Comparison of ENCODE assay signal across 11 cellular contexts in genomic region chr12:46523446-46523845, GRCh38.
A peak's percentile ranks its signal among the peaks of the same experiment; 100 is the strongest.
DNase-seq lines count a peak whose midpoint lies in the region; ATAC-seq and TF ChIP-seq lines count a peak whose summit lies in the region.
"Had no signal": no experiment of that assay in that cellular context is flagged by ENCODE, and none has a peak within 500 bp of the region (broad histone marks: within the 10 kb centered on the region; RNA-seq: fewer than 3 reads in every experiment).

No MANE protein-coding gene starts in this region.

- POLR2A ChIA-PET in CD8-positive, alpha-beta memory T cell (lab: Charles Lee) = interaction anchor here (1.9 kb wide), 1 partner anchor 86 kb away, joined by 6 read pairs; no protein-coding TSS in a partner anchor

- H3K4me1 Mint-ChIP-seq in CD8-positive, alpha-beta memory T cell = peaks cover 20 to 36% (median 21%) of the 10 kb centered on the region in 3 donors
- H3K4me1 Mint-ChIP-seq in natural killer cell = peaks cover 31 to 52% of the 10 kb centered on the region in 2 donors

- H3K27me3 ChIP-seq in CD8-positive, alpha-beta memory T cell (ENCODE audit: insufficient read depth, low read length, poor library complexity, severe bottlenecking) = no peaks in the 10 kb centered on the region

- peaks cover 17% of the 10 kb centered on the region for H3K4me1 ChIP-seq in CD8-positive, alpha-beta memory T cell (ENCODE audit: insufficient read depth, low read length)
- H3K4me1 ChIP-seq: HAP-1 had no signal

- peak in 1 of 5 donors; percentile 10 for DNase-seq in CD8-positive, alpha-beta memory T cell
- DNase-seq in amniotic epithelial cell (ENCODE audit: low read depth) (peak; percentile 45), natural killer cell (no peak), occipital lobe (lab: John Stamatoyannopoulos, UW) (no peak)
- no peak for DNase-seq in stimulated activated CD8-positive, alpha-beta memory T cell treated with anti-CD3 and anti-CD28 coated beads, Interleukin-4, amount 100 ng/mL, for 48 hours
- DNase-seq: NCI-H2107 had no signal

- CTCF ChIA-PET in CD8-positive, alpha-beta memory T cell (lab: Charles Lee) = interaction anchor here (1.0 to 1.6 kb wide), 4 partner anchors 9 to 124 kb away, joined by 3 to 5 read pairs (median 4); no protein-coding TSS in a partner anchor

- TF ChIP-seq CTCF in natural killer cell (IDR thresholded peaks at IDR 0.05) = no peak

- H3K36me3 ChIP-seq in CD8-positive, alpha-beta memory T cell (ENCODE audit: insufficient read depth, low read length) = no peaks in the 10 kb centered on the region
- H3K36me3 ChIP-seq in KOPT-K1 (ENCODE audit: insufficient read depth, low read length) = no peaks in the 10 kb centered on the region
- H3K36me3 ChIP-seq: HAP-1 had no signal

- intact Hi-C loops in natural killer cell (cut with micrococcal nuclease) = no loop called here

- H3K9me3 Mint-ChIP-seq in CD8-positive, alpha-beta memory T cell = no peaks in the 10 kb centered on the region
- H3K9me3 Mint-ChIP-seq in natural killer cell = no peaks in the 10 kb centered on the region

- H3K27me3 Mint-ChIP-seq in CD8-positive, alpha-beta memory T cell = peaks cover 0 to 5% of the 10 kb centered on the region in 2 donors
- no peaks in the 10 kb centered on the region for H3K27me3 Mint-ChIP-seq in natural killer cell (ENCODE audit: low read depth in 2 of 2)

- peak overlapping the region; percentile 44 for H3K4me3 ChIP-seq in CD8-positive, alpha-beta memory T cell (ENCODE audit: low read length)
- H3K4me3 ChIP-seq: coronary artery, HAP-1 had no signal

- ATAC-seq in natural killer cell (no peak), HG03460 (IDR thresholded peaks at IDR 0.05; ENCODE audit: unreplicated experiment) (no peak), HG02588 (IDR thresholded peaks at IDR 0.05; ENCODE audit: unreplicated experiment) (no peak)

- no peak overlapping the region for H3K27ac ChIP-seq in CD8-positive, alpha-beta memory T cell (ENCODE audit: low read depth, low read length)
- peak overlapping the region; percentile 80 for H3K27ac ChIP-seq in KOPT-K1 (ENCODE audit: low read depth, low read length, poor library complexity, severe bottlenecking)

- peaks cover 0 to 9% (median 6%) of the 10 kb centered on the region in 3 donors for H3K36me3 Mint-ChIP-seq in CD8-positive, alpha-beta memory T cell
- H3K36me3 Mint-ChIP-seq in natural killer cell = peaks cover 17% of the 10 kb centered on the region

- H3K27ac Mint-ChIP-seq in CD8-positive, alpha-beta memory T cell = peak overlapping the region; percentile 13 to 95 (median 86)
- H3K27ac Mint-ChIP-seq in natural killer cell = peak overlapping the region; percentile 67 to 86

- H3K9me3 ChIP-seq in CD8-positive, alpha-beta memory T cell (ENCODE audit: low read length) = no peaks in the 10 kb centered on the region
- peaks cover 11% of the 10 kb centered on the region for H3K9me3 ChIP-seq in KOPT-K1 (ENCODE audit: insufficient read depth, low read length, poor library complexity, severe bottlenecking)
- H3K9me3 ChIP-seq: HAP-1 had no signal

- H3K4me3 Mint-ChIP-seq in CD8-positive, alpha-beta memory T cell = peak overlapping the region; percentile 10 to 81 (median 77)
- H3K4me3 Mint-ChIP-seq in natural killer cell = peak overlapping the region; percentile 17
